Comparison of ENCODE assay signal across 20 cellular contexts in genomic region chr3:187967982-187968381, GRCh38.
DNase-seq lines count a peak whose midpoint lies in the region; ATAC-seq and TF ChIP-seq lines count a peak whose summit lies in the region.
"Had no signal": no experiment of that assay in that cellular context is flagged by ENCODE, and none has a peak within 500 bp of the region (broad histone marks: within the 10 kb centered on the region; RNA-seq: fewer than 3 reads in every experiment).

No MANE protein-coding gene starts in this region.

- H3K27ac ChIP-seq in breast epithelium (no peak overlapping the region), OCI-LY7 (ENCODE audit: low read depth, low read length, poor library complexity, severe bottlenecking) (peak overlapping the region; percentile 99), subcutaneous abdominal adipose tissue (ENCODE audit: low read depth, low read length) (peak overlapping the region; percentile 60), tibial artery (no peak overlapping the region)
- H3K27ac ChIP-seq: epithelial cell of prostate had no signal

- no peaks in the 10 kb centered on the region for H3K9me2 ChIP-seq in OCI-LY7 (ENCODE audit: insufficient read depth, low read length)

- TF ChIP-seq CTCF in MCF 10A (IDR thresholded peaks at IDR 0.05; ENCODE audit: unreplicated experiment): no peak
- TF ChIP-seq CTCF in breast epithelium (IDR thresholded peaks at IDR 0.05): no peak
- no peak for TF ChIP-seq CTCF in OCI-LY7 (conservative IDR thresholded peaks at IDR 0.05; ENCODE audit: low read length)
- no peak for TF ChIP-seq CTCF in tibial artery (IDR thresholded peaks at IDR 0.05)

- CTCF ChIA-PET in MCF 10A (lab: Yijun Ruan, JAX) (interaction anchor here (0.9 kb wide), 1 partner anchor 12 kb away, joined by 3 read pairs; no protein-coding TSS in a partner anchor), OCI-LY7 (lab: Charles Lee; ENCODE audit: unreplicated experiment) (no interaction called here)

- no TSS peak for BruUV-seq in MCF 10A (replicated peaks; lab: Mats Ljungman, UMichigan)
- no TSS peak for BruUV-seq in OCI-LY7 (replicated peaks; lab: Mats Ljungman, UMichigan)

- no peaks in the 10 kb centered on the region for H4K20me1 ChIP-seq in OCI-LY7 (ENCODE audit: insufficient read depth, low read length)

- peak overlapping the region; percentile 86 for H3K4me2 ChIP-seq in OCI-LY7 (ENCODE audit: low read length)

- no peaks in the 10 kb centered on the region for H3K4me1 ChIP-seq in breast epithelium
- H3K4me1 ChIP-seq in OCI-LY7 (ENCODE audit: insufficient read depth, low read length, poor library complexity, severe bottlenecking): peaks cover 99% of the 10 kb centered on the region
- H3K4me1 ChIP-seq in subcutaneous abdominal adipose tissue (ENCODE audit: control insufficient read depth in 5 of 5, insufficient read depth in 5 of 5, low read length in 5 of 5): peaks cover 5 to 26% (median 22%) of the 10 kb centered on the region in 5 donors
- H3K4me1 ChIP-seq in tibial artery: no peaks in the 10 kb centered on the region

- H3K27me3 ChIP-seq in breast epithelium: no peaks in the 10 kb centered on the region
- H3K27me3 ChIP-seq in subcutaneous abdominal adipose tissue (ENCODE audit: control insufficient read depth in 5 of 5, insufficient read depth in 4 of 5, low read length in 5 of 5): no peaks in the 10 kb centered on the region
- peaks cover 0 to 3% of the 10 kb centered on the region in 2 donors for H3K27me3 ChIP-seq in tibial artery

- H3K4me3 Mint-ChIP-seq in MCF 10A (ENCODE audit: unreplicated experiment): no peak overlapping the region
- H3K4me3 Mint-ChIP-seq: activated naive CD4-positive, alpha-beta T cell treated with anti-CD3 and anti-CD28 coated beads for 36 hours; CD4-positive, alpha-beta memory T cell; memory B cell; natural killer cell treated with Interleukin-12 subunit alpha and Interleukin-12 subunit beta and Interleukin-15 and Interleukin-18, amount 100 ng/mL, for 72 hours had no signal

- H3K4me3 ChIP-seq in breast epithelium (no peak overlapping the region), OCI-LY7 (ENCODE audit: low read depth, low read length, poor library complexity, severe bottlenecking) (peak overlapping the region; percentile 41), subcutaneous abdominal adipose tissue (ENCODE audit: low read depth in 1 of 5, low read length in 5 of 5) (no peak overlapping the region), tibial artery (no peak overlapping the region)

- intact Hi-C loops in MCF 10A (cut with micrococcal nuclease): no loop called here
- intact Hi-C loops in breast epithelium (cut with DNase I; ENCODE audit: low total_unique reads): loop anchor here (5.0 kb wide), 1 partner anchor 1856 kb away; no protein-coding TSS in a partner anchor
- intact Hi-C loops in OCI-LY7 (cut with micrococcal nuclease; ENCODE audit: unreplicated experiment): loop anchor here (5.0 kb wide), 1 partner anchor 971 kb away; no protein-coding TSS in a partner anchor
- intact Hi-C loops in tibial artery (cut with DNase I; ENCODE audit: low total_unique reads): no loop called here

- TF ChIP-seq POLR2A in breast epithelium (IDR thresholded peaks at IDR 0.05): no peak

- H3K36me3 ChIP-seq in breast epithelium: no peaks in the 10 kb centered on the region
- peaks cover 10% of the 10 kb centered on the region; the same call in 1 of the 2 replicates for H3K36me3 ChIP-seq in OCI-LY7 (ENCODE audit: insufficient read depth, low read length)
- H3K36me3 ChIP-seq in subcutaneous abdominal adipose tissue (ENCODE audit: control insufficient read depth in 5 of 5, insufficient read depth in 5 of 5, low read length in 5 of 5): no peaks in the 10 kb centered on the region
- no peaks in the 10 kb centered on the region for H3K36me3 ChIP-seq in tibial artery

- peak; percentile 28 for DNase-seq in MCF 10A (ENCODE audit: unreplicated experiment)
- DNase-seq in breast epithelium (ENCODE audit: low spot score in 2 of 2): no peak
- peak; percentile 57 for DNase-seq in OCI-LY7 (ENCODE audit: low spot score)
- peak; percentile 15 for DNase-seq in fibroblast of gingiva (ENCODE audit: low read depth)
- no peak for DNase-seq in tibial artery
- DNase-seq in cerebellar cortex (ENCODE audit: low spot score): no peak
- DNase-seq: 8988T; activated CD4-positive, alpha-beta T cell treated with anti-CD3 and anti-CD28 coated beads, Interleukin-2, amount 50 U/mL, for 1 hour; activated naive CD4-positive, alpha-beta T cell treated with anti-CD3 and anti-CD28 coated beads for 36 hours; activated T-cell treated with anti-CD3 and anti-CD28 coated beads for 4 hours; CD4-positive, alpha-beta memory T cell; DMS79 treated with DMSO at 0.1 percent for 48 hours; NCI-H2029 treated with DMSO at 0.1 percent for 48 hours; NCI-H524; small intestine had no signal

- no peaks in the 10 kb centered on the region for H3K27me3 Mint-ChIP-seq in MCF 10A (ENCODE audit: insufficient read depth, unreplicated experiment)
- H3K27me3 Mint-ChIP-seq: natural killer cell treated with Interleukin-12 subunit alpha and Interleukin-12 subunit beta and Interleukin-15 and Interleukin-18, amount 100 ng/mL, for 72 hours had no signal

- peak overlapping the region in 1 of 5 donors; percentile 58 for H3K9ac ChIP-seq in subcutaneous abdominal adipose tissue (ENCODE audit: low read length in 5 of 5)

- H3K4me1 Mint-ChIP-seq in MCF 10A (ENCODE audit: insufficient read depth, unreplicated experiment): peaks cover 17% of the 10 kb centered on the region

- no peaks in the 10 kb centered on the region for H3K9me3 ChIP-seq in breast epithelium
- no peaks in the 10 kb centered on the region for H3K9me3 ChIP-seq in OCI-LY7 (ENCODE audit: low read length)
- H3K9me3 ChIP-seq in subcutaneous abdominal adipose tissue (ENCODE audit: control insufficient read depth in 5 of 5, low read length in 5 of 5): no peaks in the 10 kb centered on the region
- no peaks in the 10 kb centered on the region for H3K9me3 ChIP-seq in tibial artery

- no peaks in the 10 kb centered on the region for H3K36me3 Mint-ChIP-seq in MCF 10A (ENCODE audit: insufficient read depth, unreplicated experiment)
- H3K36me3 Mint-ChIP-seq: CD4-positive, alpha-beta memory T cell; memory B cell; natural killer cell treated with Interleukin-12 subunit alpha and Interleukin-12 subunit beta and Interleukin-15 and Interleukin-18, amount 100 ng/mL, for 72 hours had no signal

- POLR2A ChIA-PET in MCF 10A (lab: Yijun Ruan, JAX): interaction anchor here (0.6 kb wide), 1 partner anchor 226 kb away, joined by 3 read pairs; no protein-coding TSS in a partner anchor
- POLR2A ChIA-PET in OCI-LY7 (lab: Charles Lee): interaction anchor here (0.6 to 18.1 kb wide), 18 partner anchors 4 to 954 kb away, joined by 3 to 1356 read pairs (median 24); partner anchors contain the start of gene BCL6

- H3K9me3 Mint-ChIP-seq in MCF 10A (ENCODE audit: unreplicated experiment): no peaks in the 10 kb centered on the region
- H3K9me3 Mint-ChIP-seq: activated naive CD4-positive, alpha-beta T cell treated with anti-CD3 and anti-CD28 coated beads for 36 hours; CD4-positive, alpha-beta memory T cell; memory B cell; natural killer cell treated with Interleukin-12 subunit alpha and Interleukin-12 subunit beta and Interleukin-15 and Interleukin-18, amount 100 ng/mL, for 72 hours had no signal

- H3K79me2 ChIP-seq in OCI-LY7 (ENCODE audit: insufficient read depth, low read depth, low read length): peaks cover 47% of the 10 kb centered on the region; the same call in 1 of the 2 replicates

- H2AFZ ChIP-seq in OCI-LY7 (ENCODE audit: low read length): no peak overlapping the region

- no peak overlapping the region for H3K27ac Mint-ChIP-seq in MCF 10A (ENCODE audit: low read depth, unreplicated experiment)
- H3K27ac Mint-ChIP-seq: activated naive CD4-positive, alpha-beta T cell treated with anti-CD3 and anti-CD28 coated beads for 36 hours; CD4-positive, alpha-beta memory T cell; memory B cell had no signal

- ATAC-seq in HG03469 (IDR thresholded peaks at IDR 0.05; ENCODE audit: unreplicated experiment): no peak
- ATAC-seq: natural killer cell treated with Interleukin-12 subunit alpha and Interleukin-12 subunit beta and Interleukin-15 and Interleukin-18, amount 100 ng/mL, for 72 hours had no signal

Comparison
In these comparisons a context has a peak if more than half of its experiments do, and no peak if none do; other contexts are left out.
1. DNase-seq: peak in MCF 10A (single experiment), OCI-LY7 (single experiment) and fibroblast of gingiva (single experiment); none in breast epithelium (0 of 2), tibial artery (0 of 2) and cerebellar cortex (single experiment).
2. intact Hi-C loops: an anchor here in breast epithelium (5.0 kb wide) and OCI-LY7 (5.0 kb wide); none called in MCF 10A and tibial artery.
3. H3K27ac ChIP-seq: peak in OCI-LY7 (single experiment) and subcutaneous abdominal adipose tissue (single experiment); none in breast epithelium (0 of 2) and tibial artery (0 of 2).